Comparison of ENCODE assay signal across 1 cellular context in genomic region chr3:66098436-66098835, GRCh38.
A peak's percentile ranks its signal among the peaks of the same experiment; 100 is the strongest.
TF ChIP-seq lines count a peak whose summit lies in the region.

No MANE protein-coding gene starts in this region.

TF ChIP-seq in IMR-90, 13 proteins besides CTCF, POLR2A, EP300 and RAD21:
- TF ChIP-seq ELK1 (IDR thresholded peaks at IDR 0.05; ENCODE audit: borderline replicate concordance, low read depth, low read length), result no peak
- peak; percentile 87 for TF ChIP-seq CEBPB (IDR thresholded peaks at IDR 0.05; ENCODE audit: low read depth, low read length)
